In genomic region chrX:9278475-9279270, GRCh38 we compare ENCODE assay signal across 10 cellular contexts.
A peak's percentile ranks its signal among the peaks of the same experiment; 100 is the strongest.
DNase-seq lines count a peak whose midpoint lies in the region; ATAC-seq and TF ChIP-seq lines count a peak whose summit lies in the region.
"Had no signal": no experiment of that assay in that cellular context is flagged by ENCODE, and none has a peak within 500 bp of the region (broad histone marks: within the 10 kb centered on the region; RNA-seq: fewer than 3 reads in every experiment).

No MANE protein-coding gene starts in this region.

- peak overlapping the region; percentile 42 for H3K4me2 ChIP-seq in GM23248 (ENCODE audit: unreplicated experiment)

- no peaks in the 10 kb centered on the region for H3F3A ChIP-seq in GM23248 (ENCODE audit: insufficient read depth)

- DNase-seq in CD8-positive, alpha-beta T cell: no peak
- DNase-seq in GM23248: peak; percentile 26
- DNase-seq in ovary: no peak
- no peak for DNase-seq in activated CD4-positive, CD25-positive, alpha-beta regulatory T cell treated with anti-CD3 and anti-CD28 coated beads, Interleukin-2, amount 50 U/mL, for 72 hours
- DNase-seq in Caco-2: no peak
- no peak for DNase-seq in nucleus accumbens (lab: John Stamatoyannopoulos, UW)
- DNase-seq: activated gamma-delta T cell treated with Interleukin-2 at 50 U/mL for 16 hours, kidney, NCI-H774 had no signal

- H3K9me3 Mint-ChIP-seq in CD8-positive, alpha-beta T cell: no peaks in the 10 kb centered on the region
- peaks cover 0 to 6% (median 0%) of the 10 kb centered on the region in 5 experiments for H3K9me3 Mint-ChIP-seq in brain
- H3K9me3 Mint-ChIP-seq in Caco-2 (ENCODE audit: unreplicated experiment): peaks cover 7% of the 10 kb centered on the region

- no peak for TF ChIP-seq CTCF in CD8-positive, alpha-beta T cell (IDR thresholded peaks at IDR 0.05)
- TF ChIP-seq CTCF in brain (conservative IDR thresholded peaks at IDR 0.05) (no peak), ovary (IDR thresholded peaks at IDR 0.05) (no peak), Caco-2 (IDR thresholded peaks at IDR 0.05; ENCODE audit: insufficient read depth in 1 of 2, low read depth in 1 of 2, low read length in 1 of 2, severe bottlenecking in 1 of 2, unreplicated experiment in 1 of 2) (no peak)

- POLR2A ChIA-PET in CD8-positive, alpha-beta T cell (lab: Charles Lee): no interaction called here
- POLR2A ChIA-PET in Caco-2 (lab: Charles Lee): no interaction called here

- ATAC-seq in CD8-positive, alpha-beta T cell: no peak

- H3K36me3 Mint-ChIP-seq in CD8-positive, alpha-beta T cell: no peaks in the 10 kb centered on the region
- no peaks in the 10 kb centered on the region for H3K36me3 Mint-ChIP-seq in brain
- H3K36me3 Mint-ChIP-seq in Caco-2 (ENCODE audit: insufficient read depth, unreplicated experiment): no peaks in the 10 kb centered on the region

- WGBS in GM23248 (ENCODE audit: low coverage in 1 of 2, low lambda C conversion rate in 2 of 2, missing lambda C conversion rate in 2 of 2), 2 experiments: 28 to 32% methylated on average over 7 of the region's 7 CpGs
- 43 to 48% (median 48%) methylated on average over 7 of the region's 7 CpGs for whole genome bisulfite sequencing in ovary, 3 donors

- no TSS peak for BruUV-seq in Caco-2 (replicated peaks; lab: Mats Ljungman, UMichigan)

- CTCF ChIA-PET in CD8-positive, alpha-beta T cell (lab: Charles Lee): no interaction called here
- CTCF ChIA-PET in Caco-2 (lab: Charles Lee): interaction anchor here (0.6 kb wide), 2 partner anchors 47 to 57 kb away, joined by 3 read pairs; no protein-coding TSS in a partner anchor

- H3K9ac ChIP-seq in GM23248: peak overlapping the region; percentile 42

- H3K36me3 ChIP-seq in CD8-positive, alpha-beta T cell (ENCODE audit: insufficient read depth, low read length): no peaks in the 10 kb centered on the region
- H3K36me3 ChIP-seq in GM23248 (ENCODE audit: low read depth): no peaks in the 10 kb centered on the region
- H3K36me3 ChIP-seq in ovary: no peaks in the 10 kb centered on the region
- H3K36me3 ChIP-seq in Caco-2 (ENCODE audit: control insufficient read depth, insufficient read depth, low read length): no peaks in the 10 kb centered on the region

- no peaks in the 10 kb centered on the region for H3K79me2 ChIP-seq in GM23248 (ENCODE audit: insufficient read depth)

- TF ChIP-seq EP300 in ovary (IDR thresholded peaks at IDR 0.05): no peak

- peak overlapping the region; percentile 65 for H2AFZ ChIP-seq in GM23248

- no peaks in the 10 kb centered on the region for H3K9me3 ChIP-seq in CD8-positive, alpha-beta T cell (ENCODE audit: low read length)
- H3K9me3 ChIP-seq in GM23248 (ENCODE audit: low read depth) (no peaks in the 10 kb centered on the region), ovary (peaks cover 0 to 4% of the 10 kb centered on the region in 2 donors), Caco-2 (no peaks in the 10 kb centered on the region)

- in situ Hi-C loops in GM23248 (cut with MboI): no loop called here

- peaks cover 9% of the 10 kb centered on the region for H3K4me1 Mint-ChIP-seq in CD8-positive, alpha-beta T cell (ENCODE audit: low read depth)
- H3K4me1 Mint-ChIP-seq in brain (peaks cover 27% of the 10 kb centered on the region), Caco-2 (ENCODE audit: low read depth, unreplicated experiment) (no peaks in the 10 kb centered on the region)

- intact Hi-C loops in CD8-positive, alpha-beta T cell (cut with DNase I, micrococcal nuclease): no loop called here
- intact Hi-C loops in ovary (cut with DNase I): no loop called here
- intact Hi-C loops in Caco-2 (cut with micrococcal nuclease; ENCODE audit: unreplicated experiment): no loop called here

- H3K4me3 ChIP-seq in CD8-positive, alpha-beta T cell (ENCODE audit: low read depth, low read length): no peak overlapping the region
- peak overlapping the region; percentile 32; the same call in 1 of the 2 replicates for H3K4me3 ChIP-seq in GM23248
- peak overlapping the region; percentile 17 for H3K4me3 ChIP-seq in ovary
- H3K4me3 ChIP-seq in Caco-2 (ENCODE audit: low read depth, low read length): no peak overlapping the region

- H3K27ac ChIP-seq in CD8-positive, alpha-beta T cell (ENCODE audit: low read depth, low read length): no peak overlapping the region
- H3K27ac ChIP-seq in GM23248: no peak overlapping the region
- peak overlapping the region in 1 of 2 donors; percentile 44 for H3K27ac ChIP-seq in ovary

- H3K27me3 ChIP-seq in CD8-positive, alpha-beta T cell (ENCODE audit: insufficient read depth, low read length): no peaks in the 10 kb centered on the region
- no peaks in the 10 kb centered on the region for H3K27me3 ChIP-seq in GM23248 (replicated peaks; ENCODE audit: insufficient read depth)
- H3K27me3 ChIP-seq in ovary: no peaks in the 10 kb centered on the region
- H3K27me3 ChIP-seq in Caco-2 (replicated peaks; ENCODE audit: control insufficient read depth, insufficient read depth, low read length): no peaks in the 10 kb centered on the region

- H3K9me2 ChIP-seq in GM23248 (ENCODE audit: insufficient read depth): no peaks in the 10 kb centered on the region

- no peak overlapping the region for H3K27ac Mint-ChIP-seq in CD8-positive, alpha-beta T cell
- peak overlapping the region in 3 of 5 experiments; percentile 3 to 89 (median 50) for H3K27ac Mint-ChIP-seq in brain
- no peak overlapping the region for H3K27ac Mint-ChIP-seq in Caco-2 (ENCODE audit: unreplicated experiment)

- H3K27me3 Mint-ChIP-seq in CD8-positive, alpha-beta T cell (ENCODE audit: low read depth): no peaks in the 10 kb centered on the region
- peaks cover 4% of the 10 kb centered on the region for H3K27me3 Mint-ChIP-seq in brain
- H3K27me3 Mint-ChIP-seq in Caco-2 (ENCODE audit: insufficient read depth, unreplicated experiment): no peaks in the 10 kb centered on the region

- TF ChIP-seq POLR2A in ovary (IDR thresholded peaks at IDR 0.05): no peak

- H3K4me3 Mint-ChIP-seq in CD8-positive, alpha-beta T cell: peak overlapping the region; percentile 18
- peak overlapping the region in 2 of 5 experiments; percentile 28 to 47 for H3K4me3 Mint-ChIP-seq in brain
- H3K4me3 Mint-ChIP-seq in Caco-2 (ENCODE audit: unreplicated experiment): no peak overlapping the region

- no peaks in the 10 kb centered on the region for H4K20me1 ChIP-seq in GM23248 (ENCODE audit: insufficient read depth)

- no peaks in the 10 kb centered on the region for H3K4me1 ChIP-seq in CD8-positive, alpha-beta T cell (ENCODE audit: insufficient read depth, low read length)
- H3K4me1 ChIP-seq in GM23248 (ENCODE audit: insufficient read depth): no peaks in the 10 kb centered on the region; the same call in 1 of the 2 replicates
- H3K4me1 ChIP-seq in ovary (ENCODE audit: insufficient read depth): no peaks in the 10 kb centered on the region
- no peaks in the 10 kb centered on the region for H3K4me1 ChIP-seq in Caco-2

Comparison
In these comparisons a context has a peak if more than half of its experiments do, and no peak if none do; other contexts are left out.
1. H3K4me3 ChIP-seq: peak in GM23248 (single experiment) and ovary (single experiment); none in CD8-positive, alpha-beta T cell (single experiment) and Caco-2 (single experiment).
2. H3K27ac Mint-ChIP-seq: peak in brain (3 of 5); none in CD8-positive, alpha-beta T cell (single experiment) and Caco-2 (single experiment).